Comparison of ENCODE assay signal across 10 cellular contexts in genomic region chr1:27491748-27492700, GRCh38. TPM values are rescaled to one million over a fixed set of nuclear protein-coding genes. Genes with fewer than 3 reads are reported as not detected.
DNase-seq lines count a peak whose midpoint lies in the region; ATAC-seq and TF ChIP-seq lines count a peak whose summit lies in the region.
"Had no signal": no experiment of that assay in that cellular context is flagged by ENCODE, and none has a peak within 500 bp of the region (broad histone marks: within the 10 kb centered on the region; RNA-seq: fewer than 3 reads in every experiment).

No MANE protein-coding gene starts in this region.

- H3K4me3 Mint-ChIP-seq in activated CD8-positive, alpha-beta T cell treated with anti-CD3 and anti-CD28 coated beads for 36 hours, result no peak overlapping the region
- no peak overlapping the region for H3K4me3 Mint-ChIP-seq in activated CD8-positive, alpha-beta T cell treated with anti-CD3 and anti-CD28 coated beads, Interleukin-2, amount 10 ng/mL, durations not matched to agents 7 days and 5 days

- H3K27ac Mint-ChIP-seq in activated CD8-positive, alpha-beta T cell treated with anti-CD3 and anti-CD28 coated beads for 36 hours, result peak overlapping the region; percentile 27
- no peak overlapping the region for H3K27ac Mint-ChIP-seq in activated CD8-positive, alpha-beta T cell treated with anti-CD3 and anti-CD28 coated beads, Interleukin-2, amount 10 ng/mL, durations not matched to agents 7 days and 5 days
- H3K27ac Mint-ChIP-seq: CD8-positive, alpha-beta T cell had no signal

- H3K27ac ChIP-seq in lung (ENCODE audit: low read depth in 1 of 2, low read length in 1 of 2) (peak overlapping the region; percentile 74 to 89), tibial artery (peak overlapping the region; percentile 98 to 100)

- H3K9me3 Mint-ChIP-seq in activated CD8-positive, alpha-beta T cell treated with anti-CD3 and anti-CD28 coated beads for 36 hours, result no peaks in the 10 kb centered on the region
- H3K9me3 Mint-ChIP-seq in activated CD8-positive, alpha-beta T cell treated with anti-CD3 and anti-CD28 coated beads, Interleukin-2, amount 10 ng/mL, durations not matched to agents 7 days and 5 days (ENCODE audit: insufficient read depth), result no peaks in the 10 kb centered on the region
- H3K9me3 Mint-ChIP-seq: CD8-positive, alpha-beta T cell had no signal

- POLR2A ChIA-PET in activated CD8-positive, alpha-beta T cell treated with anti-CD3 and anti-CD28 coated beads for 36 hours (lab: Charles Lee), result interaction anchor here (2.6 kb wide), 1 partner anchor 11 kb away, joined by 12 read pairs; no protein-coding TSS in a partner anchor
- POLR2A ChIA-PET in activated CD8-positive, alpha-beta T cell treated with anti-CD3 and anti-CD28 coated beads, Interleukin-2, amount 10 ng/mL, durations not matched to agents 7 days and 5 days (lab: Charles Lee), result interaction anchor here (4.6 kb wide), 1 partner anchor 32 kb away, joined by 51 read pairs; no protein-coding TSS in a partner anchor

- WGBS in lung, 2 donors, result 41 to 67% methylated on average over 9 of the region's 9 CpGs

- TF ChIP-seq CTCF in activated CD8-positive, alpha-beta T cell treated with anti-CD3 and anti-CD28 coated beads for 36 hours (IDR thresholded peaks at IDR 0.05), result no peak
- no peak for TF ChIP-seq CTCF in astrocyte of the spinal cord (IDR thresholded peaks at IDR 0.05; ENCODE audit: low read depth, low read length)
- TF ChIP-seq CTCF in lung (IDR thresholded peaks at IDR 0.05; ENCODE audit: control extremely low read depth, extremely low read depth), result no peak
- no peak for TF ChIP-seq CTCF in tibial artery (IDR thresholded peaks at IDR 0.05)

- H3K4me3 ChIP-seq in astrocyte of the spinal cord (ENCODE audit: low read depth, low read length) (no peak overlapping the region), lung (no peak overlapping the region), tibial artery (no peak overlapping the region)

- no peaks in the 10 kb centered on the region for H3K27me3 ChIP-seq in lung (ENCODE audit: control insufficient read depth, insufficient read depth)
- no peaks in the 10 kb centered on the region for H3K27me3 ChIP-seq in tibial artery

- H3K4me1 Mint-ChIP-seq in activated CD8-positive, alpha-beta T cell treated with anti-CD3 and anti-CD28 coated beads for 36 hours (ENCODE audit: low read depth), result peaks cover 28% of the 10 kb centered on the region
- peaks cover 28% of the 10 kb centered on the region for H3K4me1 Mint-ChIP-seq in activated CD8-positive, alpha-beta T cell treated with anti-CD3 and anti-CD28 coated beads, Interleukin-2, amount 10 ng/mL, durations not matched to agents 7 days and 5 days (ENCODE audit: low read depth)

- no peaks in the 10 kb centered on the region for H3K27me3 Mint-ChIP-seq in activated CD8-positive, alpha-beta T cell treated with anti-CD3 and anti-CD28 coated beads for 36 hours
- no peaks in the 10 kb centered on the region for H3K27me3 Mint-ChIP-seq in activated CD8-positive, alpha-beta T cell treated with anti-CD3 and anti-CD28 coated beads, Interleukin-2, amount 10 ng/mL, durations not matched to agents 7 days and 5 days (ENCODE audit: low read depth)

- no peak for DNase-seq in activated CD8-positive, alpha-beta T cell treated with anti-CD3 and anti-CD28 coated beads for 36 hours
- no peak for DNase-seq in activated CD8-positive, alpha-beta T cell treated with anti-CD3 and anti-CD28 coated beads, Interleukin-2, amount 10 ng/mL, durations not matched to agents 7 days and 5 days
- peak; percentile 10 for DNase-seq in astrocyte of the spinal cord (ENCODE audit: low read depth, low spot score)
- no peak for DNase-seq in lung (ENCODE audit: low spot score)
- peak; percentile 55 to 87 for DNase-seq in tibial artery
- DNase-seq: CD8-positive, alpha-beta T cell; stimulated activated CD4-positive, alpha-beta T cell treated with anti-CD3 and anti-CD28 coated beads, Interleukin-12 subunit alpha, Interleukin-12 subunit beta, amount 100 ng/mL, for 4 hours had no signal

- CTCF ChIA-PET in activated CD8-positive, alpha-beta T cell treated with anti-CD3 and anti-CD28 coated beads for 36 hours (lab: Charles Lee), result interaction anchor here (0.6 to 1.5 kb wide), 6 partner anchors 8 to 395 kb away, joined by 3 to 5 read pairs (median 4); no protein-coding TSS in a partner anchor
- CTCF ChIA-PET in activated CD8-positive, alpha-beta T cell treated with anti-CD3 and anti-CD28 coated beads, Interleukin-2, amount 10 ng/mL, durations not matched to agents 7 days and 5 days (lab: Charles Lee), result interaction anchor here (0.8 to 1.3 kb wide), 4 partner anchors 29 to 65 kb away, joined by 3 to 4 read pairs (median 3); no protein-coding TSS in a partner anchor

- intact Hi-C loops in activated CD8-positive, alpha-beta T cell treated with anti-CD3 and anti-CD28 coated beads for 36 hours (cut with micrococcal nuclease), result loop anchor here (5.0 kb wide), 1 partner anchor 55 kb away; no protein-coding TSS in a partner anchor
- intact Hi-C loops in tibial artery (cut with DNase I; ENCODE audit: low total_unique reads), result loop anchor here (5.0 to 10.0 kb wide), 2 partner anchors 35 to 57 kb away; no protein-coding TSS in a partner anchor

- no peaks in the 10 kb centered on the region for H3K9me3 ChIP-seq in lung (ENCODE audit: control insufficient read depth in 2 of 2, insufficient read depth in 1 of 2, low read length in 1 of 2)
- no peaks in the 10 kb centered on the region for H3K9me3 ChIP-seq in tibial artery

- in situ Hi-C loops in astrocyte of the spinal cord (cut with HindIII; ENCODE audit: low sequenced_read_pairs), result no loop called here

- H3K4me1 ChIP-seq in lung (ENCODE audit: control insufficient read depth in 2 of 2, insufficient read depth in 2 of 2, low read length in 2 of 2), result peaks cover 5 to 13% of the 10 kb centered on the region in 2 donors
- H3K4me1 ChIP-seq in tibial artery, result peaks cover 8 to 48% (median 36%) of the 10 kb centered on the region in 4 donors

- ATAC-seq in activated CD8-positive, alpha-beta T cell treated with anti-CD3 and anti-CD28 coated beads for 36 hours, result no peak
- no peak for ATAC-seq in activated CD8-positive, alpha-beta T cell treated with anti-CD3 and anti-CD28 coated beads, Interleukin-2, amount 10 ng/mL, durations not matched to agents 7 days and 5 days
- ATAC-seq in lung (ENCODE audit: insufficient read depth, low FRiP score) (no peak), GM21825 (IDR thresholded peaks at IDR 0.05; ENCODE audit: unreplicated experiment) (no peak), HG03045 (IDR thresholded peaks at IDR 0.05; ENCODE audit: unreplicated experiment) (no peak), GM21367 (IDR thresholded peaks at IDR 0.05; ENCODE audit: unreplicated experiment) (no peak)
- ATAC-seq: CD8-positive, alpha-beta T cell had no signal

- H3K36me3 ChIP-seq in lung (ENCODE audit: control insufficient read depth in 2 of 2, insufficient read depth in 2 of 2, low read length in 2 of 2) (no peaks in the 10 kb centered on the region), tibial artery (no peaks in the 10 kb centered on the region)

- H3K36me3 Mint-ChIP-seq in activated CD8-positive, alpha-beta T cell treated with anti-CD3 and anti-CD28 coated beads for 36 hours (ENCODE audit: low read depth), result peaks cover 3% of the 10 kb centered on the region
- H3K36me3 Mint-ChIP-seq in activated CD8-positive, alpha-beta T cell treated with anti-CD3 and anti-CD28 coated beads, Interleukin-2, amount 10 ng/mL, durations not matched to agents 7 days and 5 days (ENCODE audit: low read depth), result peaks cover 8% of the 10 kb centered on the region

RNA-seq across cellular contexts. Expression of gene WASF2, which starts 2.1 kb away (rescaled TPM):
- 100 to 1,000 TPM; 108 to 111 TPM for total RNA-seq in activated CD8-positive, alpha-beta T cell treated with anti-CD3 and anti-CD28 coated beads for 36 hours
- 100 to 1,000 TPM; 120 to 127 TPM for total RNA-seq in activated CD8-positive, alpha-beta T cell treated with anti-CD3 and anti-CD28 coated beads, Interleukin-2, amount 10 ng/mL, durations not matched to agents 7 days and 5 days
- total RNA-seq in lung, result 100 to 1,000 TPM in 1 of 2 donors, 10 to 100 TPM in 1; 47.9 to 136 TPM
- 10 to 100 TPM; 27.3 to 51.0 TPM for polyA plus RNA-seq in lung

Comparison
In these comparisons a context has a peak if more than half of its experiments do, and no peak if none do; other contexts are left out.
1. DNase-seq: peak in astrocyte of the spinal cord (single experiment) and tibial artery (2 of 2); none in activated CD8-positive, alpha-beta T cell treated with anti-CD3 and anti-CD28 coated beads for 36 hours (single experiment), activated CD8-positive, alpha-beta T cell treated with anti-CD3 and anti-CD28 coated beads, Interleukin-2, amount 10 ng/mL, durations not matched to agents 7 days and 5 days (single experiment) and lung (single experiment).